18 cellular contexts compared by ENCODE assay signal in the genomic region with DNA sequence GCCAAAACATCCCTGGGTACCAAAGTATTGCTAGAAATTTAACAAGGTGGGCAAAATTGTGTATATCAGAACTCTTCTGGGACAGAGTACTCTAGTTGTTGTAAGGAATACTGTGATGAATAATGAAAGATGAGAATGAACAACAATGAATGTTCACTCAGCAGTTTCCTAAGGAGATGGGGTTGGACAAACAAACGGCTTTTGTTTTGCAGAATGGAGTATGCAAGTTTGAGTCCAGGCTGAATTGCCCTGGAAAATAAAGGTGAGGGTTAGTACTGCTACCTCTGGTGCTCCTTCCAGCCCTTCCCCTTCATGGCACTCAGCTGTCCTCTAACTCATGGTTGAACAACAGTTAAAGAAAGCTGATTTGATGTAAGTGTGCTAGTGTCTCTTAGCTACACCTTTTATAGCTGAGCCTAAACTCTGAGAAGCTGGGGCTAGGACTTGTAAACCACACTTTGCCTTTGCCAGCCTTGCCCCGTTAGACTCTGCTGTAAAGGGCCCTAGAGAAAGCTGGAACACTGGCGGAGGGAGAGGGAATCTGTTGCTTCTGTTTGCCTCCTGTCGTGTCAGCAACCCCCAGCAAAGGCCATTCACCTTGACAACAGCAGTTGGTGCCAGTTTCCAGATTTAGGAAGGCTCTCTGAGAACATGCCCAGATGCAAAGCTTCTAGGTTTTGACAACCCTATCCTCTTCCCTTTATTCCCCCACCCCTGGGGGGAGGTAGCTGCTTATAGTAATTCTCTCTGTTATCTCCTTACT. TPM values are rescaled to one million over a fixed set of nuclear protein-coding genes. Genes with fewer than 3 reads are reported as not detected.
"Had no signal": no experiment of that assay in that cellular context is flagged by ENCODE, and none has a peak within 500 bp of the region (broad histone marks: within the 10 kb centered on the region; RNA-seq: fewer than 3 reads in every experiment).

No MANE protein-coding gene starts in this region.

- H3K4me3 ChIP-seq: adrenal gland, ascending aorta, pancreas, transverse colon, vagina had no signal

- FAIRE-seq: keratinocyte, pancreas had no signal

- H3K36me3 ChIP-seq: adrenal gland, ascending aorta, pancreas, transverse colon, vagina had no signal

- H3K27me3 ChIP-seq: adrenal gland, ascending aorta, pancreas, transverse colon, vagina had no signal

- H3K9me3 ChIP-seq: adrenal gland, ascending aorta, pancreas, transverse colon, vagina had no signal

- H3K4me1 ChIP-seq: adrenal gland, ascending aorta, foreskin keratinocyte had no signal

- DNase-seq: activated CD8-positive, alpha-beta memory T cell treated with anti-CD3 and anti-CD28 coated beads, Interleukin-2, amount 50 U/mL, for 48 hours; activated naive CD4-positive, alpha-beta T cell; activated T-cell treated with anti-CD3 and anti-CD28 coated beads, Interleukin-2, amount 50 U/mL, for 4 hours; adrenal gland; central memory CD4-positive, alpha-beta T cell; dermis blood vessel endothelial cell; effector CD8-positive, alpha-beta T cell; foreskin keratinocyte; pancreas; stimulated activated CD4-positive, alpha-beta T cell treated with anti-CD3 and anti-CD28 coated beads, Interleukin-2, amount 100 ng/mL, for 48 hours; stimulated activated CD8-positive, alpha-beta memory T cell treated with anti-CD3 and anti-CD28 coated beads, Interleukin-4, amount 100 ng/mL, for 48 hours; stimulated activated naive B cell treated with anti-CD40 and anti-IgM and Interleukin-4, amounts not matched to agents 10 μg/mL and 1 μg/mL and 100 μg/mL, for 72 hours; T-helper 9 cell; transverse colon had no signal

- ATAC-seq: activated T-cell treated with anti-CD3 and anti-CD28 coated beads, Interleukin-2, amount 50 U/mL, for 4 hours; foreskin keratinocyte; sciatic nerve; stimulated activated naive B cell treated with anti-CD40 and anti-IgM and Interleukin-4, amounts not matched to agents 10 μg/mL and 1 μg/mL and 100 μg/mL, for 72 hours had no signal

- H3K27ac ChIP-seq: adrenal gland, ascending aorta, foreskin keratinocyte, pancreas, transverse colon, vagina had no signal

RNA-seq across cellular contexts. Expression of gene LIPT2, which starts 57.6 kb away (rescaled TPM):
- total RNA-seq: ascending aorta had no signal
